ENCODE assay signal across 24 cellular contexts in the genomic region with DNA sequence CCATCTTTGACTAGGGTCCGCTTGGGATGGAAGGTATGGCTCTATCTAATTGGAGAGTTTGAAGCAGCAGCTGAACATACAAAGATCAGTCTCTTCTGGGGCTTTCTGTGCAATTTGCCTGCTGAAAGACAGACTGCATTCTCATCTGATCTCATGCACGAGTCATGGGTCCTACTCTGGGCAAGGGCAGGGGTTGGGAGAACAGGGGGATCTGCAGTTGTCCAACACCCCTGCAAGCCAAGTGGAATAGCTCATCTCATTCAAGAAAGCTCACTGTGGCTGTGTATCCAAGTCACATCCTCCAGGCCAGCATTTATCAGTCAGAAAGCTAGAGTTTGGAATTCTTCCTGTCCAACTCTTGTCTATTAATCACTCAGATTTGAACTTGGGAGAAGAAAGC.
DNase-seq lines count a peak whose midpoint lies in the region; ATAC-seq, FAIRE-seq and TF ChIP-seq lines count a peak whose summit lies in the region.
"Had no signal": no experiment of that assay in that cellular context is flagged by ENCODE, and none has a peak within 500 bp of the region (broad histone marks: within the 10 kb centered on the region; RNA-seq: fewer than 3 reads in every experiment).

No MANE protein-coding gene starts in this region.

- no TSS peak for BruUV-seq in K562 (replicated peaks; lab: Mats Ljungman, UMichigan)

- DNase-seq in K562 (ENCODE audit: extremely low read depth in 1 of 4, low spot score in 3 of 4) (no peak), glutamatergic neuron (no peak), inferior parietal cortex (ENCODE audit: extremely low spot score) (no peak), GM23338 (ENCODE audit: low spot score) (no peak)
- DNase-seq: CD8-positive, alpha-beta T cell; DMS153; KBM-7; NCI-H1092 treated with DMSO at 0.1 percent for 48 hours; NCI-H1436 treated with DMSO at 0.1 percent for 48 hours; NCI-H1930; NCI-H2227 treated with DMSO at 0.1 percent for 48 hours; NCI-H510A treated with DMSO at 0.1 percent for 48 hours; NCI-H748 treated with DMSO at 0.1 percent for 48 hours; PC-9; SIG-M5 had no signal

- H3K79me2 ChIP-seq in K562 (ENCODE audit: control insufficient read depth, insufficient read depth, low read length) (no peaks in the 10 kb centered on the region), GM23338 (replicated peaks; ENCODE audit: insufficient read depth) (no peaks in the 10 kb centered on the region)

- H3K27ac Mint-ChIP-seq in glutamatergic neuron (ENCODE audit: unreplicated experiment) (peak overlapping the region; percentile 10), GM23338 (no peak overlapping the region)
- H3K27ac Mint-ChIP-seq in stimulated activated memory B cell treated with anti-CD40 and anti-IgM and Interleukin-4, amounts not matched to agents 10 μg/mL and 1 μg/mL and 100 μg/mL, for 72 hours, result no peak overlapping the region
- H3K27ac Mint-ChIP-seq: CD8-positive, alpha-beta T cell; T-helper 1 cell treated with Interleukin-12 subunit alpha and Interleukin-12 subunit beta and Interleukin-4 antibody, amounts not matched to agents 30 μg/mL and 1 μg/mL, for 36 hours had no signal

- TF ChIP-seq EP300 in K562 (IDR thresholded peaks at IDR 0.05; ENCODE audit: low read length), result no peak

- CTCF ChIA-PET in HEK293 (lab: Yijun Ruan, JAX) (interaction anchor here (1.2 kb wide), 1 partner anchor 162 kb away, joined by 3 read pairs; no protein-coding TSS in a partner anchor), K562 (lab: Yijun Ruan, JAX; ENCODE audit: low intra/inter-chr PET ratio) (no interaction called here)

- 0% methylated on average over 2 of the region's 2 CpGs for WGBS in K562 (ENCODE audit: insufficient coverage, low coverage, missing lambda C conversion rate)

- H3K27me3 ChIP-seq in K562 (ENCODE audit: control insufficient read depth in 2 of 2, insufficient read depth in 2 of 2, low read length in 2 of 2) (peaks cover 0 to 17% of the 10 kb centered on the region in 2 experiments; a peak in 4 of 5 replicates), GM23338 (ENCODE audit: insufficient read depth) (no peaks in the 10 kb centered on the region)
- H3K27me3 ChIP-seq: BLaER1 treated with 17β-estradiol and CSF1 and Interleukin-3, amounts not matched to agents 10 nM and 100 nM had no signal

- H3K4me3 Mint-ChIP-seq in glutamatergic neuron (ENCODE audit: unreplicated experiment), result no peak overlapping the region
- no peak overlapping the region for H3K4me3 Mint-ChIP-seq in stimulated activated memory B cell treated with anti-CD40 and anti-IgM and Interleukin-4, amounts not matched to agents 10 μg/mL and 1 μg/mL and 100 μg/mL, for 72 hours
- no peak overlapping the region for H3K4me3 Mint-ChIP-seq in GM23338
- H3K4me3 Mint-ChIP-seq: CD8-positive, alpha-beta T cell; T-helper 1 cell treated with Interleukin-12 subunit alpha and Interleukin-12 subunit beta and Interleukin-4 antibody, amounts not matched to agents 30 μg/mL and 1 μg/mL, for 36 hours had no signal

- H3K9me3 ChIP-seq in HEK293 (ENCODE audit: control insufficient read depth, insufficient read depth, low read depth, low read length), result no peaks in the 10 kb centered on the region
- no peaks in the 10 kb centered on the region for H3K9me3 ChIP-seq in K562 (replicated peaks; ENCODE audit: control insufficient read depth, insufficient read depth, low read depth, low read length)
- H3K9me3 ChIP-seq: BLaER1 treated with 17β-estradiol and CSF1 and Interleukin-3, amounts not matched to agents 10 nM and 100 nM had no signal

- H3K9ac ChIP-seq in K562 (ENCODE audit: insufficient read depth in 1 of 2, low read depth in 2 of 2, low read length in 2 of 2), result no peak overlapping the region
- H3K9ac ChIP-seq: BLaER1 treated with 17β-estradiol and CSF1 and Interleukin-3, amounts not matched to agents 10 nM and 100 nM had no signal

- peaks cover 3% of the 10 kb centered on the region for H3K4me1 Mint-ChIP-seq in glutamatergic neuron (ENCODE audit: low read depth, unreplicated experiment)
- H3K4me1 Mint-ChIP-seq in stimulated activated memory B cell treated with anti-CD40 and anti-IgM and Interleukin-4, amounts not matched to agents 10 μg/mL and 1 μg/mL and 100 μg/mL, for 72 hours, result no peaks in the 10 kb centered on the region
- H3K4me1 Mint-ChIP-seq in GM23338, result peaks cover 5% of the 10 kb centered on the region

- in situ Hi-C loops in K562 (cut with MboI), result no loop called here

- intact Hi-C loops in K562 (cut with micrococcal nuclease), result no loop called here

- no peak for ATAC-seq in K562
- ATAC-seq in stimulated activated memory B cell treated with anti-CD40 and anti-IgM and Interleukin-4, amounts not matched to agents 10 μg/mL and 1 μg/mL and 100 μg/mL, for 72 hours, result no peak
- ATAC-seq in HG03457 (IDR thresholded peaks at IDR 0.05; ENCODE audit: unreplicated experiment), result no peak
- no peak for ATAC-seq in GM23338
- ATAC-seq: CD8-positive, alpha-beta T cell had no signal

- no peak for TF ChIP-seq POLR2A in K562 (conservative IDR thresholded peaks at IDR 0.05)

- H3K9me2 ChIP-seq in GM23338 (ENCODE audit: insufficient read depth), result 0 out of 2 replicates have a peak, but pooled peaks cover 3% of the 10 kb centered on the region

- no peaks in the 10 kb centered on the region for H3F3A ChIP-seq in GM23338 (replicated peaks; ENCODE audit: low read depth)

- H4K20me1 ChIP-seq in K562 (replicated peaks; ENCODE audit: control insufficient read depth, insufficient read depth, low read length) (no peaks in the 10 kb centered on the region), GM23338 (replicated peaks; ENCODE audit: insufficient read depth) (no peaks in the 10 kb centered on the region)
- H4K20me1 ChIP-seq: BLaER1 treated with 17β-estradiol and CSF1 and Interleukin-3, amounts not matched to agents 10 nM and 100 nM had no signal

- no peak overlapping the region for H2AFZ ChIP-seq in K562 (ENCODE audit: low read depth, low read length)
- no peak overlapping the region for H2AFZ ChIP-seq in GM23338
- H2AFZ ChIP-seq: PC-9 had no signal

- POLR2A ChIA-PET in HEK293 (lab: Yijun Ruan, JAX) (interaction anchor here (0.6 kb wide), 1 partner anchor 554 kb away, joined by 7 read pairs; no protein-coding TSS in a partner anchor), K562 (lab: Yijun Ruan, JAX) (no interaction called here)

- H3K4me3 ChIP-seq in HEK293 (ENCODE audit: low read depth, low read length) (no peak overlapping the region), K562 (no peak overlapping the region), GM23338 (no peak overlapping the region)
- H3K4me3 ChIP-seq: BLaER1 treated with 17β-estradiol and CSF1 and Interleukin-3, amounts not matched to agents 10 nM and 100 nM; PC-9 had no signal

- no peaks in the 10 kb centered on the region for H3K9me1 ChIP-seq in K562 (ENCODE audit: control insufficient read depth, insufficient read depth, low read length)

- TF ChIP-seq CTCF in HEK293 (tag by site-specific recombination; IDR thresholded peaks at IDR 0.05) (no peak), K562 (IDR thresholded peaks at IDR 0.05 in 2 of 3, conservative IDR thresholded peaks at IDR 0.05 in 1 of 3; ENCODE audit: insufficient read depth in 2 of 3, low read depth in 1 of 3, low read length in 3 of 3) (no peak), glutamatergic neuron (IDR thresholded peaks at IDR 0.05; ENCODE audit: partially characterized antibody, unreplicated experiment) (no peak), GM23338 (conservative IDR thresholded peaks at IDR 0.05; ENCODE audit: low read depth in 2 of 2) (no peak)

- H3K36me3 ChIP-seq in HEK293 (ENCODE audit: control insufficient read depth in 2 of 2, insufficient read depth in 1 of 2, low read length in 2 of 2) (no peaks in the 10 kb centered on the region), K562 (ENCODE audit: control insufficient read depth, insufficient read depth, low read length) (no peaks in the 10 kb centered on the region), GM23338 (ENCODE audit: insufficient read depth) (no peaks in the 10 kb centered on the region)

- H3K27me3 Mint-ChIP-seq in glutamatergic neuron (ENCODE audit: unreplicated experiment) (peaks cover 6% of the 10 kb centered on the region), GM23338 (ENCODE audit: insufficient read depth, low read depth, poor library complexity) (peaks cover 3% of the 10 kb centered on the region)
- H3K27me3 Mint-ChIP-seq in stimulated activated memory B cell treated with anti-CD40 and anti-IgM and Interleukin-4, amounts not matched to agents 10 μg/mL and 1 μg/mL and 100 μg/mL, for 72 hours, result no peaks in the 10 kb centered on the region

- TF ChIP-seq RAD21 in K562 (CRISPR knock-in tag; conservative IDR thresholded peaks at IDR 0.05 in 1 of 2, IDR thresholded peaks at IDR 0.05 in 1 of 2), result no peak

- H3K4me1 ChIP-seq in HEK293 (ENCODE audit: control insufficient read depth, insufficient read depth, low read length), result no peaks in the 10 kb centered on the region
- H3K4me1 ChIP-seq in K562 (replicated peaks in 1 of 2; ENCODE audit: control insufficient read depth in 2 of 2, insufficient read depth in 2 of 2, low read length in 2 of 2), result no peaks in the 10 kb centered on the region
- no peaks in the 10 kb centered on the region for H3K4me1 ChIP-seq in GM23338 (ENCODE audit: insufficient read depth)

- H3K36me3 Mint-ChIP-seq in glutamatergic neuron (ENCODE audit: unreplicated experiment) (no peaks in the 10 kb centered on the region), GM23338 (ENCODE audit: low read depth) (no peaks in the 10 kb centered on the region)
- no peaks in the 10 kb centered on the region for H3K36me3 Mint-ChIP-seq in stimulated activated memory B cell treated with anti-CD40 and anti-IgM and Interleukin-4, amounts not matched to agents 10 μg/mL and 1 μg/mL and 100 μg/mL, for 72 hours
- H3K36me3 Mint-ChIP-seq: CD8-positive, alpha-beta T cell had no signal

- no peak overlapping the region for H3K4me2 ChIP-seq in K562 (ENCODE audit: insufficient read depth, low read length)
- no peak overlapping the region for H3K4me2 ChIP-seq in GM23338
- H3K4me2 ChIP-seq: BLaER1 treated with 17β-estradiol and CSF1 and Interleukin-3, amounts not matched to agents 10 nM and 100 nM; PC-9 had no signal

- no peak for FAIRE-seq in K562 (lab: Jason Lieb, UNC)
- FAIRE-seq: G401.6, GM18507, GM19239 had no signal

- no peak overlapping the region for H3K27ac ChIP-seq in HEK293 (ENCODE audit: extremely low read depth, low read depth, low read length)
- no peak overlapping the region for H3K27ac ChIP-seq in K562 (ENCODE audit: extremely low read depth, low read depth, low read length)
- no peak overlapping the region for H3K27ac ChIP-seq in GM23338 (ENCODE audit: low read depth)
- H3K27ac ChIP-seq: BLaER1 treated with 17β-estradiol and CSF1 and Interleukin-3, amounts not matched to agents 10 nM and 100 nM; PC-9; RWPE1 had no signal

- H3K9me3 Mint-ChIP-seq in glutamatergic neuron (ENCODE audit: unreplicated experiment), result peaks cover 2% of the 10 kb centered on the region
- H3K9me3 Mint-ChIP-seq in stimulated activated memory B cell treated with anti-CD40 and anti-IgM and Interleukin-4, amounts not matched to agents 10 μg/mL and 1 μg/mL and 100 μg/mL, for 72 hours, result no peaks in the 10 kb centered on the region
- H3K9me3 Mint-ChIP-seq in GM23338, result no peaks in the 10 kb centered on the region
- H3K9me3 Mint-ChIP-seq: CD8-positive, alpha-beta T cell; T-helper 1 cell treated with Interleukin-12 subunit alpha and Interleukin-12 subunit beta and Interleukin-4 antibody, amounts not matched to agents 30 μg/mL and 1 μg/mL, for 36 hours had no signal

TF ChIP-seq in GM23338, 12 proteins besides CTCF, POLR2A, EP300 and RAD21 (continues in another document):
- no peak for TF ChIP-seq ZNF114 (CRISPR knock-in tag; IDR thresholded peaks at IDR 0.05)
- TF ChIP-seq STAT1 (IDR thresholded peaks at IDR 0.05; ENCODE audit: unreplicated experiment), result no peak
